In the genomic region with DNA sequence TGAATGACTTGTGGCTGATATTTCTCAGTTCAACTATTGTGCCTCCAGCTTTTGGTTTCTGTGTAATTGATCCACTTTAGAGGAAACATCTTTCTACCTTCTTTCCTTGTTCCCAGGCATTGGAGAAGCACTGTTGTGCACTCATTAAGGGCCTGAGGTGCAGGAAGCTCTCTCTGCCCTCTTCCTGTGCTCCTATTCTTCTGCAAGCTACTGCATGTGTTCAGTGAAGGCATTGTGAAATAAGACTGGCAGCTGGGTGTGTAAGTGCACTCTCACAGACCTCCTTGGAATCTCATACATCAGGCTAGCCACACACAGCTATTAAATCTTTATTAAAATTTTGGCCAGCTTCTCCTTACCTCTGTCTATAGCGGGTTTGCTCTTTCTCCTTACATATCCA, we compare ENCODE assay signal across 18 cellular contexts.
"Had no signal": no experiment of that assay in that cellular context is flagged by ENCODE, and none has a peak within 500 bp of the region (broad histone marks: within the 10 kb centered on the region; RNA-seq: fewer than 3 reads in every experiment).

No MANE protein-coding gene starts in this region.

- H3K36me3 ChIP-seq: adrenal gland, cardiac muscle cell, prostate gland, right atrium auricular region, tibial artery, WERI-Rb-1 had no signal

- H3K27ac ChIP-seq: adrenal gland, cardiac muscle cell, prostate gland, right atrium auricular region, tibial artery, WERI-Rb-1 had no signal

- DNase-seq: activated CD4-positive, alpha-beta T cell treated with anti-CD3 and anti-CD28 coated beads for 1 hour; activated gamma-delta T cell; activated T-cell treated with anti-CD3 and anti-CD28 coated beads, Interleukin-2, amount 50 U/mL, for 72 hours; adrenal gland; endodermal cell; nephron progenitor cell; occipital lobe; stimulated activated CD4-positive, alpha-beta T cell treated with anti-CD3 and anti-CD28 coated beads, Interleukin-2, amount 100 ng/mL, for 24 hours; stimulated activated naive CD8-positive, alpha-beta T cell treated with anti-CD3 and anti-CD28 coated beads, Interleukin-15, Interleukin-2, amounts not matched to agents 100 U/mL and 50 U/mL, for 24 hours; substantia nigra; tibial artery; WERI-Rb-1 had no signal

- H3K27me3 ChIP-seq: adrenal gland, cardiac muscle cell, right atrium auricular region, tibial artery had no signal

- H3K9me3 ChIP-seq: adrenal gland, prostate gland, tibial artery had no signal

- H3K4me1 ChIP-seq: adrenal gland, prostate gland, right atrium auricular region had no signal

- ATAC-seq: activated T-cell treated with anti-CD3 and anti-CD28 coated beads, Interleukin-2, amount 50 U/mL, for 72 hours; stimulated activated naive CD8-positive, alpha-beta T cell treated with anti-CD3 and anti-CD28 coated beads, Interleukin-15, Interleukin-2, amounts not matched to agents 100 U/mL and 50 U/mL, for 24 hours had no signal

- FAIRE-seq: islet of Langerhans, urothelium cell line had no signal

- H3K4me3 ChIP-seq: adrenal gland, cardiac muscle cell, lung, prostate gland, right atrium auricular region, tibial artery had no signal
